ENCODE assay signal across 20 cellular contexts in genomic region chr7:22659741-22660140, GRCh38.
DNase-seq lines count a peak whose midpoint lies in the region; ATAC-seq, FAIRE-seq and TF ChIP-seq lines count a peak whose summit lies in the region.
"Had no signal": no experiment of that assay in that cellular context is flagged by ENCODE, and none has a peak within 500 bp of the region (broad histone marks: within the 10 kb centered on the region; RNA-seq: fewer than 3 reads in every experiment).

No MANE protein-coding gene starts in this region.

- H3K9me3 ChIP-seq in adrenal gland (replicated peaks in 1 of 3): no peaks in the 10 kb centered on the region
- H3K9me3 ChIP-seq: HAP-1 had no signal

- peaks cover 48% of the 10 kb centered on the region for H3K36me3 Mint-ChIP-seq in activated B cell treated with CpG ODN at 0.5 μM for 24 hours (ENCODE audit: low read depth)
- peaks cover 0 to 7% of the 10 kb centered on the region in 2 donors for H3K36me3 Mint-ChIP-seq in naive B cell
- H3K36me3 Mint-ChIP-seq: CD8-positive, alpha-beta T cell had no signal

- WGBS in adrenal gland, 4 donors: 63 to 80% (median 74%) methylated on average over 5 to 6 of the region's 6 CpGs

- H3K4me3 ChIP-seq in fibroblast of villous mesenchyme (ENCODE audit: low read depth, low read length): no peak overlapping the region
- H3K4me3 ChIP-seq in adrenal gland: no peak overlapping the region
- H3K4me3 ChIP-seq: BLaER1 treated with 17β-estradiol and CSF1 and Interleukin-3, amounts not matched to agents 10 nM and 100 nM; GM23248; HAP-1 had no signal

- H3K4me1 ChIP-seq in adrenal gland (replicated peaks in 1 of 2): no peaks in the 10 kb centered on the region
- H3K4me1 ChIP-seq: HAP-1 had no signal

- H3K27ac ChIP-seq in adrenal gland: no peak overlapping the region
- H3K27ac ChIP-seq: GM23248, HL-60 had no signal

- FAIRE-seq in GM12891 (lab: Jason Lieb, UNC): peak; percentile 47
- FAIRE-seq: GM12892, GM18507 had no signal

- CTCF ChIA-PET in activated B cell treated with CpG ODN at 0.5 μM for 24 hours (lab: Charles Lee): interaction anchor here (1.4 to 5.7 kb wide), 4 partner anchors 67 to 396 kb away, joined by 4 to 110 read pairs (median 40); partner anchors contain the start of gene IL6

- H3K36me3 ChIP-seq in adrenal gland (replicated peaks in 1 of 2): no peaks in the 10 kb centered on the region
- H3K36me3 ChIP-seq: BLaER1 treated with 17β-estradiol and CSF1 and Interleukin-3, amounts not matched to agents 10 nM and 100 nM; HAP-1 had no signal

- TF ChIP-seq CTCF in activated B cell treated with CpG ODN at 0.5 μM for 24 hours (IDR thresholded peaks at IDR 0.05) (no peak), fibroblast of villous mesenchyme (IDR thresholded peaks at IDR 0.05; ENCODE audit: insufficient read depth, low read depth, low read length) (no peak), adrenal gland (IDR thresholded peaks at IDR 0.05) (no peak)

- H3K27me3 Mint-ChIP-seq in activated B cell treated with CpG ODN at 0.5 μM for 24 hours: no peaks in the 10 kb centered on the region
- H3K27me3 Mint-ChIP-seq in naive B cell: no peaks in the 10 kb centered on the region

- DNase-seq in GM12891 (ENCODE audit: insufficient read length, low spot score) (no peak), activated B cell treated with CpG ODN at 0.5 μM for 24 hours (no peak), fibroblast of villous mesenchyme (ENCODE audit: low read depth) (peak; percentile 61), naive B cell (no peak), Right ventricle myocardium inferior (ENCODE audit: missing footprints) (no peak), adrenal gland (no peak), GM03348 (ENCODE audit: low spot score) (no peak)
- DNase-seq: 8988T; CD8-positive, alpha-beta T cell; COR-L47; DMS 273 treated with DMSO at 0.1 percent for 48 hours; DND-41; EL had no signal

- intact Hi-C loops in activated B cell treated with CpG ODN at 0.5 μM for 24 hours (cut with micrococcal nuclease) (loop anchor here (1.0 to 10.0 kb wide), 4 partner anchors 99 to 395 kb away; partner anchors contain the start of gene HYCC1), Right ventricle myocardium inferior (cut with DNase I) (no loop called here), adrenal gland (cut with DNase I) (no loop called here)

- no peaks in the 10 kb centered on the region for H3K27me3 ChIP-seq in adrenal gland
- H3K27me3 ChIP-seq: BLaER1 treated with 17β-estradiol and CSF1 and Interleukin-3, amounts not matched to agents 10 nM and 100 nM had no signal

- H3K4me3 Mint-ChIP-seq in activated B cell treated with CpG ODN at 0.5 μM for 24 hours: peak overlapping the region; percentile 80
- H3K4me3 Mint-ChIP-seq in naive B cell: peak overlapping the region; percentile 41 to 85 (median 79)
- H3K4me3 Mint-ChIP-seq: CD8-positive, alpha-beta T cell had no signal

- POLR2A ChIA-PET in activated B cell treated with CpG ODN at 0.5 μM for 24 hours (lab: Charles Lee): interaction anchor here (1.0 to 8.9 kb wide), 5 partner anchors 27 to 123 kb away, joined by 3 to 215 read pairs (median 93); partner anchors contain the start of gene IL6

- TF ChIP-seq POLR2A in GM12891 (IDR thresholded peaks at IDR 0.05; ENCODE audit: low read depth, low read length) (no peak), adrenal gland (IDR thresholded peaks at IDR 0.05) (no peak)

- H3K9me3 Mint-ChIP-seq in activated B cell treated with CpG ODN at 0.5 μM for 24 hours (no peaks in the 10 kb centered on the region), naive B cell (no peaks in the 10 kb centered on the region)
- H3K9me3 Mint-ChIP-seq: CD8-positive, alpha-beta T cell had no signal

- H3K4me1 Mint-ChIP-seq in activated B cell treated with CpG ODN at 0.5 μM for 24 hours (peaks cover 90% of the 10 kb centered on the region), naive B cell (peaks cover 67 to 95% (median 71%) of the 10 kb centered on the region in 3 donors)

- peak overlapping the region; percentile 95 for H3K27ac Mint-ChIP-seq in activated B cell treated with CpG ODN at 0.5 μM for 24 hours
- H3K27ac Mint-ChIP-seq in naive B cell: peak overlapping the region; percentile 97 to 100 (median 98)
- H3K27ac Mint-ChIP-seq: CD8-positive, alpha-beta T cell had no signal

- ATAC-seq in activated B cell treated with CpG ODN at 0.5 μM for 24 hours (ENCODE audit: low read depth) (no peak), naive B cell (ENCODE audit: low read depth in 2 of 2) (no peak), Right ventricle myocardium inferior (no peak), HG03460 (IDR thresholded peaks at IDR 0.05; ENCODE audit: unreplicated experiment) (no peak)
- ATAC-seq: CD8-positive, alpha-beta T cell had no signal

TF ChIP-seq in GM12891, 5 proteins besides CTCF, POLR2A, EP300 and RAD21:
- TF ChIP-seq SPI1 (IDR thresholded peaks at IDR 0.05; ENCODE audit: low read depth, low read length) (no peak), TAF1 (IDR thresholded peaks at IDR 0.05; ENCODE audit: low read depth, low read length) (no peak), PAX5 (IDR thresholded peaks at IDR 0.05; ENCODE audit: insufficient read depth, low read length, severe bottlenecking) (no peak), POU2F2 (IDR thresholded peaks at IDR 0.05; ENCODE audit: low read depth, low read length) (no peak), POLR2AphosphoS5 (IDR thresholded peaks at IDR 0.05; ENCODE audit: low read depth, low read length) (no peak)
